Comparison of ENCODE assay signal across 16 cellular contexts in the genomic region with DNA sequence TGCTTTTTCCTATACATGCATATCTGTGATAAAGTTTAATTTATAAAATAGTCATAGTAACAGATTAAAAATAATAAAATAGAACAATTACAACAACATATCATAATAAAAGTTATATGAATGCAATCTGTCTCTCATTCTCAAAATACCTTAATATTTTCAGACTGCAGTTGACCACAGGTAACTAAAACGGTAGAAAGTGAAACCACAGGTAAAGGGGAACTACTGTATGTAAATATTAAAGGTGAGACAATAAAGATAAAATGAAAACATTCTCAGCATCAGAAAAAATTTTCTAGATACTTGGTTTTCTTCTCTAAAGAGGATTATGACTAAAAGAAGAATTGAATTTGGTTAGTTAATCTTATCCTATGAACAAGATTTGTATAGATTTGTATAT.
"Had no signal": no experiment of that assay in that cellular context is flagged by ENCODE, and none has a peak within 500 bp of the region (broad histone marks: within the 10 kb centered on the region; RNA-seq: fewer than 3 reads in every experiment).

No MANE protein-coding gene starts in this region.

- H3K36me3 ChIP-seq: ovary had no signal

- DNase-seq: activated CD4-positive, alpha-beta T cell treated with anti-CD3 and anti-CD28 coated beads, Interleukin-2, amount 50 U/mL, for 48 hours; activated CD4-positive, CD25-positive, alpha-beta regulatory T cell treated with anti-CD3 and anti-CD28 coated beads, Interleukin-2, amount 50 U/mL, for 72 hours; activated naive CD4-positive, alpha-beta T cell treated with Interleukin-2 at 50 U/mL for 16 hours; aorta; cerebellar nuclear complex; effector memory CD4-positive, alpha-beta T cell; head of caudate nucleus; mucosa of descending colon; naive thymus-derived CD4-positive, alpha-beta T cell; ovary; stimulated activated CD4-positive, alpha-beta T cell treated with anti-CD3 and anti-CD28 coated beads, Interleukin-2, amount 100 ng/mL, for 48 hours; T-helper 9 cell had no signal

- H3K27ac Mint-ChIP-seq: activated T-helper 17 cell treated with anti-CD3 and anti-CD28 coated beads, Interleukin-2, amount 50 U/mL, for 72 hours; dendritic cell treated with granulocyte-macrophage colony-stimulating factor and Interleukin-4, amounts not matched to agents 40 ng/mL and 50 ng/mL, for 4 days had no signal

- ATAC-seq: activated T-helper 17 cell treated with anti-CD3 and anti-CD28 coated beads, Interleukin-2, amount 50 U/mL, for 72 hours; mucosa of descending colon; naive thymus-derived CD4-positive, alpha-beta T cell; stimulated activated memory B cell treated with anti-CD40 and anti-IgM and Interleukin-4, amounts not matched to agents 10 μg/mL and 1 μg/mL and 100 μg/mL, for 72 hours had no signal

- H3K27ac ChIP-seq: ovary had no signal

- H3K9me3 Mint-ChIP-seq: activated T-helper 17 cell treated with anti-CD3 and anti-CD28 coated beads, Interleukin-2, amount 50 U/mL, for 72 hours; dendritic cell treated with granulocyte-macrophage colony-stimulating factor and Interleukin-4, amounts not matched to agents 40 ng/mL and 50 ng/mL, for 4 days; naive thymus-derived CD4-positive, alpha-beta T cell; stimulated activated memory B cell treated with anti-CD40 and anti-IgM and Interleukin-4, amounts not matched to agents 10 μg/mL and 1 μg/mL and 100 μg/mL, for 72 hours had no signal

- H3K27me3 ChIP-seq: ovary had no signal

- H3K9me3 ChIP-seq: mucosa of descending colon, ovary had no signal

- H3K4me3 Mint-ChIP-seq: activated T-helper 17 cell treated with anti-CD3 and anti-CD28 coated beads, Interleukin-2, amount 50 U/mL, for 72 hours; dendritic cell treated with granulocyte-macrophage colony-stimulating factor and Interleukin-4, amounts not matched to agents 40 ng/mL and 50 ng/mL, for 4 days; naive thymus-derived CD4-positive, alpha-beta T cell; stimulated activated memory B cell treated with anti-CD40 and anti-IgM and Interleukin-4, amounts not matched to agents 10 μg/mL and 1 μg/mL and 100 μg/mL, for 72 hours had no signal

- H3K27me3 Mint-ChIP-seq: activated T-helper 17 cell treated with anti-CD3 and anti-CD28 coated beads, Interleukin-2, amount 50 U/mL, for 72 hours; dendritic cell treated with granulocyte-macrophage colony-stimulating factor and Interleukin-4, amounts not matched to agents 40 ng/mL and 50 ng/mL, for 4 days; naive thymus-derived CD4-positive, alpha-beta T cell; stimulated activated memory B cell treated with anti-CD40 and anti-IgM and Interleukin-4, amounts not matched to agents 10 μg/mL and 1 μg/mL and 100 μg/mL, for 72 hours had no signal

- H3K4me3 ChIP-seq: mucosa of descending colon, ovary had no signal

- FAIRE-seq: frontal cortex had no signal
